In the genomic region with DNA sequence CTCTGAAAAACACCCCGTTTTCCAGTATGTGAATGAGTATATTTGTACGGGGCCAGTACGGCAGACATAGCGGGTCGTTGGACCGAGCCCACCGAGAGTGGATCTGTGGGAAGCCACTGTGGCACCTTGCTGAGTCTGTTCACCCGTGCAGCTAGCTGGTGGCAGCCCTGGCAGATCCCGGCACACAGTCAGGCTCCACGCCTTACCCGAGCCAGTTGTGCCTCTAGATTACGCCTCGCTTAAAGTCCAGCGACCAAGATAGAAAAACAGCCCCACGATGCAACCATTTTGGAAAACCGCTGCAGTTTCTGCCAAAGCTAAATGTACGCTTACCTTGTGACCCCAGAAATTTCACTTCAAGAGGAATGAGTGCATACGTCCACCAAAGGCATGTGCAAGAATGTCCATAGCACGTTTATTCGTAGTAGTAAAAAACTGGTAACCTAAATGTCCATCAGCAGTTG, we compare ENCODE assay signal across 8 cellular contexts. TPM values are rescaled to one million over a fixed set of nuclear protein-coding genes. Genes with fewer than 3 reads are reported as not detected.
A peak's percentile ranks its signal among the peaks of the same experiment; 100 is the strongest.
DNase-seq lines count a peak whose midpoint lies in the region; ATAC-seq and TF ChIP-seq lines count a peak whose summit lies in the region.

No MANE protein-coding gene starts in this region.

- DNase-seq in GM06990 (ENCODE audit: extremely low read depth, insufficient read length) (no peak), right atrium auricular region (ENCODE audit: low spot score) (peak; percentile 59), NCI-H1417 (lab: John Stamatoyannopoulos, UW) (no peak), NCI-H345 (lab: John Stamatoyannopoulos, UW) (no peak), MV-4-11 (lab: John Stamatoyannopoulos, UW) (no peak)
- no peak for DNase-seq in activated T-helper 1 cell treated with anti-CD3 and anti-CD28 coated beads, Interleukin-12 subunit alpha, Interleukin-12 subunit beta, Interleukin-2, Interleukin-4 antibody, amounts not matched to agents 30 ng/mL and 10 ng/mL and 1 ng/mL, durations not matched to agents 14 hours and 24 hours and 36 hours (ENCODE audit: low spot score)

- H3K27ac Mint-ChIP-seq in activated T-helper 1 cell treated with anti-CD3 and anti-CD28 coated beads, Interleukin-12 subunit alpha, Interleukin-12 subunit beta, Interleukin-2, Interleukin-4 antibody, amounts not matched to agents 30 ng/mL and 10 ng/mL and 1 ng/mL, durations not matched to agents 14 hours and 24 hours and 36 hours: peak overlapping the region; percentile 94

- H3K9me3 ChIP-seq in right atrium auricular region: no peaks in the 10 kb centered on the region
- no peaks in the 10 kb centered on the region for H3K9me3 ChIP-seq in skeletal muscle tissue (ENCODE audit: control insufficient read depth in 3 of 3, low read length in 3 of 3)

- no peaks in the 10 kb centered on the region for H3K27me3 ChIP-seq in GM06990 (replicated peaks; ENCODE audit: control insufficient read depth, insufficient read depth, low read length)
- no peaks in the 10 kb centered on the region for H3K27me3 ChIP-seq in right atrium auricular region
- H3K27me3 ChIP-seq in skeletal muscle tissue (ENCODE audit: control insufficient read depth in 3 of 3, insufficient read depth in 3 of 3, low read length in 3 of 3): no peaks in the 10 kb centered on the region

- peak; percentile 37 for ATAC-seq in HG02885 (IDR thresholded peaks at IDR 0.05; ENCODE audit: poor library complexity, unreplicated experiment)

- H3K36me3 ChIP-seq in GM06990 (ENCODE audit: control insufficient read depth, insufficient read depth, low read length) (no peaks in the 10 kb centered on the region), right atrium auricular region (no peaks in the 10 kb centered on the region), skeletal muscle tissue (ENCODE audit: control insufficient read depth in 3 of 3, insufficient read depth in 3 of 3, low read length in 3 of 3) (no peaks in the 10 kb centered on the region)

- peaks cover 17% of the 10 kb centered on the region for H3K36me3 Mint-ChIP-seq in activated T-helper 1 cell treated with anti-CD3 and anti-CD28 coated beads, Interleukin-12 subunit alpha, Interleukin-12 subunit beta, Interleukin-2, Interleukin-4 antibody, amounts not matched to agents 30 ng/mL and 10 ng/mL and 1 ng/mL, durations not matched to agents 14 hours and 24 hours and 36 hours (ENCODE audit: low read depth)

- peak overlapping the region; percentile 95 for H3K4me3 Mint-ChIP-seq in activated T-helper 1 cell treated with anti-CD3 and anti-CD28 coated beads, Interleukin-12 subunit alpha, Interleukin-12 subunit beta, Interleukin-2, Interleukin-4 antibody, amounts not matched to agents 30 ng/mL and 10 ng/mL and 1 ng/mL, durations not matched to agents 14 hours and 24 hours and 36 hours

- TF ChIP-seq CTCF in GM06990 (IDR thresholded peaks at IDR 0.05; ENCODE audit: insufficient read depth, low read length, poor library complexity, severe bottlenecking) (no peak), right atrium auricular region (IDR thresholded peaks at IDR 0.05) (no peak)

- intact Hi-C loops in activated T-helper 1 cell treated with anti-CD3 and anti-CD28 coated beads, Interleukin-12 subunit alpha, Interleukin-12 subunit beta, Interleukin-2, Interleukin-4 antibody, amounts not matched to agents 30 ng/mL and 10 ng/mL and 1 ng/mL, durations not matched to agents 14 hours and 24 hours and 36 hours (cut with micrococcal nuclease): loop anchor here (1.0 to 10.0 kb wide), 8 partner anchors 18 to 1157 kb away; a partner anchor contains a TSS

- H3K27ac ChIP-seq in right atrium auricular region (peak overlapping the region; percentile 93 to 94), skeletal muscle tissue (ENCODE audit: low read depth, low read length) (peak overlapping the region; percentile 95)

- no peaks in the 10 kb centered on the region for H3K9me3 Mint-ChIP-seq in activated T-helper 1 cell treated with anti-CD3 and anti-CD28 coated beads, Interleukin-12 subunit alpha, Interleukin-12 subunit beta, Interleukin-2, Interleukin-4 antibody, amounts not matched to agents 30 ng/mL and 10 ng/mL and 1 ng/mL, durations not matched to agents 14 hours and 24 hours and 36 hours

- peaks cover 6% of the 10 kb centered on the region for H3K27me3 Mint-ChIP-seq in activated T-helper 1 cell treated with anti-CD3 and anti-CD28 coated beads, Interleukin-12 subunit alpha, Interleukin-12 subunit beta, Interleukin-2, Interleukin-4 antibody, amounts not matched to agents 30 ng/mL and 10 ng/mL and 1 ng/mL, durations not matched to agents 14 hours and 24 hours and 36 hours (ENCODE audit: insufficient read depth)

- H3K4me1 ChIP-seq in right atrium auricular region (peaks cover 0 to 23% of the 10 kb centered on the region in 2 donors), skeletal muscle tissue (ENCODE audit: control insufficient read depth in 3 of 3, insufficient read depth in 3 of 3, low read length in 3 of 3) (peaks cover 8 to 24% (median 21%) of the 10 kb centered on the region in 3 donors)

- H3K4me1 Mint-ChIP-seq in activated T-helper 1 cell treated with anti-CD3 and anti-CD28 coated beads, Interleukin-12 subunit alpha, Interleukin-12 subunit beta, Interleukin-2, Interleukin-4 antibody, amounts not matched to agents 30 ng/mL and 10 ng/mL and 1 ng/mL, durations not matched to agents 14 hours and 24 hours and 36 hours (ENCODE audit: low read depth): peaks cover 40% of the 10 kb centered on the region

- peak overlapping the region; percentile 83 to 98 (median 96) for H3K9ac ChIP-seq in skeletal muscle tissue (ENCODE audit: low read depth in 1 of 3, low read length in 3 of 3)

- H3K4me3 ChIP-seq in GM06990 (replicated peaks; ENCODE audit: low read depth, low read length) (peak overlapping the region; percentile 89), right atrium auricular region (peak overlapping the region; percentile 76 to 94), skeletal muscle tissue (ENCODE audit: low read length in 3 of 3) (peak overlapping the region; percentile 76 to 87 (median 84))

RNA-seq across cellular contexts. Expression of a gene that starts 0.5 kb away (rescaled TPM):
- 81.0 and 82.4 TPM in 2 replicates for total RNA-seq in activated T-helper 1 cell treated with anti-CD3 and anti-CD28 coated beads, Interleukin-12 subunit alpha, Interleukin-12 subunit beta, Interleukin-2, Interleukin-4 antibody, amounts not matched to agents 30 ng/mL and 10 ng/mL and 1 ng/mL, durations not matched to agents 14 hours and 24 hours and 36 hours
- total RNA-seq in right atrium auricular region (10 to 100 TPM; 16.1 to 16.8 TPM), skeletal muscle tissue (41.2 TPM)

RNA-seq across cellular contexts. Expression of a gene that starts 46.5 kb away (rescaled TPM):
- total RNA-seq in activated T-helper 1 cell treated with anti-CD3 and anti-CD28 coated beads, Interleukin-12 subunit alpha, Interleukin-12 subunit beta, Interleukin-2, Interleukin-4 antibody, amounts not matched to agents 30 ng/mL and 10 ng/mL and 1 ng/mL, durations not matched to agents 14 hours and 24 hours and 36 hours: 78.3 and 79.8 TPM in 2 replicates
- total RNA-seq in right atrium auricular region (10 to 100 TPM in 1 of 2 donors, 1 to 10 TPM in 1; 8.6 to 11.7 TPM), skeletal muscle tissue (32.9 TPM)
